25 cellular contexts compared by ENCODE assay signal in the genomic region with DNA sequence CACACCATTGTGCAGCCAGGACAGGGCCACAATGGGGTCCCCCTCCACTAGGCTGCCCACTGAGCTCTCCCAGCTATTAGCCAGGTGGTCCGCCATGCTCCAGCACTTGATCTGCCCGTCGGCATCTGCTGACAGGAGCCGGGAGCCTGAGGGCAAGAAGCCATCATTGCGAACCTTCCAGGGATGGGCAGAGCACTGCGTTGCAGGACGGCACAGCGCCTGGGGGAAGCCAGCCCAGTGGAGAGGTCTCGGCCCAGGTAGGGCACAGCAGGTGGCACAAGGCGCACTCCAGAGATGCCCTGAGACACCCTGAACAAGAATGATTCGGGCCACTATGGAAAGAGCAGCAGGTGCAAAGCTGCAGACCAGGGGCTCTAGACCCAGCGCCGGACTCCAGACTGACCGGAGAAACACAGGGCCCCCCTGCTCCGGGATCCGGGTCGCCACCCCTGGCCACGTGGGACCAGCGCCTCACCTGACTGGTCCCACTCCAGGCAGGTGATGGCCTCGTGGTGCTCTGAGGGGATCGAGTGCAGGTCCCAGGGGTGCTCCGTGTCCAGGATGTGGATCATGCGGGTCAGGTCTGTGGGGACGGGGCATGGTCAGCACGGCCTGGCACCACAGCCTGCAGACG. TPM values are rescaled to one million over a fixed set of nuclear protein-coding genes. Genes with fewer than 3 reads are reported as not detected.
"Had no signal": no experiment of that assay in that cellular context is flagged by ENCODE, and none has a peak within 500 bp of the region (broad histone marks: within the 10 kb centered on the region; RNA-seq: fewer than 3 reads in every experiment).

No MANE protein-coding gene starts in this region.

- H3K27me3 Mint-ChIP-seq: activated naive CD4-positive, alpha-beta T cell treated with anti-CD3 and anti-CD28 coated beads, Interleukin-2, amount 10 ng/mL, durations not matched to agents 7 days and 5 days; stimulated activated naive CD8-positive, alpha-beta T cell treated with anti-CD3 and anti-CD28 coated beads, Interleukin-15, Interleukin-2, amounts not matched to agents 100 ng/mL and 50 ng/mL, for 24 hours had no signal

- H3K4me3 Mint-ChIP-seq: activated T-cell treated with anti-CD3 and anti-CD28 coated beads, Interleukin-2, amount 50 U/mL, for 4 hours; stimulated activated naive CD8-positive, alpha-beta T cell treated with anti-CD3 and anti-CD28 coated beads, Interleukin-15, Interleukin-2, amounts not matched to agents 100 ng/mL and 50 ng/mL, for 24 hours had no signal

- ATAC-seq: activated T-cell treated with anti-CD3 and anti-CD28 coated beads, Interleukin-2, amount 50 U/mL, for 4 hours; left lobe of liver; right cardiac atrium had no signal

- H3K27me3 ChIP-seq: tibial nerve, vagina had no signal

- DNase-seq: activated CD4-positive, alpha-beta T cell treated with anti-CD3 and anti-CD28 coated beads for 1 hour; activated naive CD4-positive, alpha-beta T cell treated with anti-CD3 and anti-CD28 coated beads, Interleukin-2, amount 10 ng/mL, durations not matched to agents 7 days and 5 days; cerebellar nuclear complex; cortex of kidney; foreskin melanocyte; glutamatergic neuron; hypothalamus; occipital lobe; stimulated activated CD4-positive, alpha-beta T cell treated with anti-CD3 and anti-CD28 coated beads, Interleukin-2, amount 100 ng/mL, for 48 hours; T1000 had no signal

- H3K27ac Mint-ChIP-seq: activated naive CD4-positive, alpha-beta T cell treated with anti-CD3 and anti-CD28 coated beads, Interleukin-2, amount 10 ng/mL, durations not matched to agents 7 days and 5 days; stimulated activated naive CD8-positive, alpha-beta T cell treated with anti-CD3 and anti-CD28 coated beads, Interleukin-15, Interleukin-2, amounts not matched to agents 100 ng/mL and 50 ng/mL, for 24 hours had no signal

- H3K27ac ChIP-seq: prostate gland, tibial nerve, vagina, VCaP had no signal

- H3K9me3 ChIP-seq: prostate gland, tibial nerve, vagina had no signal

- H3K9me3 Mint-ChIP-seq: activated naive CD4-positive, alpha-beta T cell treated with anti-CD3 and anti-CD28 coated beads, Interleukin-2, amount 10 ng/mL, durations not matched to agents 7 days and 5 days; activated T-cell treated with anti-CD3 and anti-CD28 coated beads, Interleukin-2, amount 50 U/mL, for 4 hours; stimulated activated naive CD8-positive, alpha-beta T cell treated with anti-CD3 and anti-CD28 coated beads, Interleukin-15, Interleukin-2, amounts not matched to agents 100 ng/mL and 50 ng/mL, for 24 hours had no signal

- H3K4me1 ChIP-seq: prostate gland had no signal

- H3K4me3 ChIP-seq: prostate gland, skin epidermis, tibial nerve, vagina had no signal

RNA-seq across cellular contexts. Expression of a gene that starts 3.5 kb away (rescaled TPM):
- total RNA-seq: activated T-cell treated with anti-CD3 and anti-CD28 coated beads, Interleukin-2, amount 50 U/mL, for 4 hours; astrocyte; bronchial epithelial cell; left lobe of liver; lung microvascular endothelial cell; mononuclear cell; occipital lobe; prostate gland; right cardiac atrium; tibial nerve; vagina had no signal
- polyA plus RNA-seq: adipose tissue, keratinocyte, right cardiac atrium had no signal

RNA-seq across cellular contexts. Expression of a gene that starts 27.4 kb away (rescaled TPM):
- total RNA-seq: astrocyte, bronchial epithelial cell, left lobe of liver, lung microvascular endothelial cell, occipital lobe, prostate gland, right cardiac atrium, tibial nerve, vagina had no signal
- polyA plus RNA-seq: keratinocyte, right cardiac atrium had no signal
